15 cellular contexts compared by ENCODE assay signal in the genomic region with DNA sequence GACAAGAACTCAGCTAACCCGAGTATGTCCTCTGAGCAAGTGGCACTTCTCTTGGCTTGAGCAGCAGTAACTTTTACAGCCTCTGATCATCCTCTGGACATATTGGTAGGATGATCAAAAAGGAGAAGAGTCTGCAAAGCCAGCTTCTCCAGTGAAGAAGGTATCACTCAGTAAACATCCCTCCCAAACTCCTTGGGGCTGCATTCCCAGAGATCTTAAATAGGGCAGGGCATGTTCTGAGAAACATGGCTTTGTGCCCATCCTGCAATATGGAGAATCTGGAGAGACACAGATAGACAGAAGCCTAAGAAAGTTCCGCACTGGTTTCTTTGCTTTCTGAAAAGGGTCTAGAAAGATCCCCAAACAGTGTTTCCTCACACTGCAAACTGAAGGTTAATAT.
"Had no signal": no experiment of that assay in that cellular context is flagged by ENCODE, and none has a peak within 500 bp of the region (broad histone marks: within the 10 kb centered on the region; RNA-seq: fewer than 3 reads in every experiment).

No MANE protein-coding gene starts in this region.

- H3K4me1 ChIP-seq: gastroesophageal sphincter had no signal

- DNase-seq: activated B cell treated with CpG ODN at 0.5 μM for 24 hours; activated CD4-positive, alpha-beta T cell treated with anti-CD3 and anti-CD28 coated beads for 48 hours; activated CD8-positive, alpha-beta memory T cell treated with anti-CD3 and anti-CD28 coated beads, Interleukin-2, amount 50 U/mL, for 4 hours; activated CD8-positive, alpha-beta T cell treated with anti-CD3 and anti-CD28 coated beads for 36 hours; activated effector memory CD4-positive, alpha-beta T cell treated with anti-CD3 and anti-CD28 coated beads, Interleukin-2, amount 50 U/mL, for 16 hours; activated T-cell treated with anti-CD3 and anti-CD28 coated beads, Interleukin-2, amount 50 U/mL, for 48 hours; central memory CD4-positive, alpha-beta T cell; effector CD4-positive, alpha-beta T cell; heart right ventricle; left colon; midbrain had no signal

- H3K27me3 ChIP-seq: gastroesophageal sphincter, heart right ventricle, pancreas had no signal

- H3K36me3 ChIP-seq: pancreas had no signal

- H3K27ac ChIP-seq: coronary artery, gastroesophageal sphincter, heart right ventricle had no signal

- H3K9me3 ChIP-seq: gastroesophageal sphincter, pancreas had no signal

- ATAC-seq: activated CD8-positive, alpha-beta T cell treated with anti-CD3 and anti-CD28 coated beads for 36 hours; gastroesophageal sphincter; heart right ventricle; left colon; stimulated activated effector memory CD8-positive, alpha-beta T cell treated with anti-CD3 and anti-CD28 coated beads, Interleukin-12 subunit alpha, Interleukin-12 subunit beta, amount 100 ng/mL, for 72 hours had no signal

- H3K4me3 ChIP-seq: coronary artery, gastroesophageal sphincter, heart right ventricle had no signal
